ENCODE assay signal across 16 cellular contexts in the genomic region with DNA sequence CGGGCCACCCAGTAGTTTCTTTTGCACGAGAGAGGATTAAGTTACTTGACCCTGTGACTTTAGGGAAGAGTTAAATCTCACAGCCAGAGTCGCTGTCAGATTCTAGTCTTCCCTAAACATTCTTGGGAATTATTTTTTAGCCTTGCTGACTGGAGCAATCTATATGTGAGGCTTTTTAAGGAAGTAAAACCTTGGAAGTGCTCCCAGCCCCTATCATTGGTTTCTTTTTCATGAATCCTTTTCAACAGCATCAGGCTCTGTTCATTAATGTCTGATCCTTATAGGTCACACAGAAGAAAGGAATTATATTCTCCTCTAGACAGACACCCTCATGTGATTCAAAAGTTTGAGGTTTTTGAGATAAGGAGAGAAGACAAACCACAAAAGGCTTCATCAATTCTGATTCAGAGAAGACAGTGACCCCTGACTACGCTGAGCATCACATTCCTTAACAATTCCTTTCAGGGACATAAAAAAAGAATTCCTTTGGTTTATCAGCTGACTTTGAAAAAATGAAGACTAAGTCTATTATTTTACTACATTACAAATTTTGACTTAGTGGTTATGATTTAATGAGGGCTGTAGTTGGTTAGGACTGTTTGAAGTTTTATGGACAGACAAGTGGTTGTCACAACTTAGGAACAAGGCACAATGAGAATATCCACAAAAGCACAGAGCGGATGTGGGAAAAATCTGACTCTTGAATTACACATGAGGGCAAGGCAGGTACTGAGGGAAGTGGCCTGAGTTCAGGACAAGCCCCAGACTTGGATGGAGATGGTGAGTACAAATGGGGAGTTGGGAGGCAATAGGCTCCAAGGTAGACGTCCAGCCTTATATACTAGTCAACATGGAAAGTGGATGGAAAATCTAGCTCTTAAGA.
DNase-seq lines count a peak whose midpoint lies in the region; ATAC-seq and TF ChIP-seq lines count a peak whose summit lies in the region.
"Had no signal": no experiment of that assay in that cellular context is flagged by ENCODE, and none has a peak within 500 bp of the region (broad histone marks: within the 10 kb centered on the region; RNA-seq: fewer than 3 reads in every experiment).

No MANE protein-coding gene starts in this region.

- no peak overlapping the region for H3K4me3 Mint-ChIP-seq in stimulated activated memory B cell treated with anti-CD40 and anti-IgM and Interleukin-4, amounts not matched to agents 10 μg/mL and 1 μg/mL and 100 μg/mL, for 72 hours
- H3K4me3 Mint-ChIP-seq: B cell, IgD-negative memory B cell had no signal

- H3K9me3 ChIP-seq in AG04450 (ENCODE audit: control insufficient read depth, insufficient read depth, low read length) (no peaks in the 10 kb centered on the region), HUES48 (ENCODE audit: control insufficient read depth, insufficient read depth, low read length) (no peaks in the 10 kb centered on the region)
- H3K9me3 ChIP-seq: Peyer's patch, prostate gland, suprapubic skin had no signal

- no peak for ATAC-seq in stimulated activated memory B cell treated with anti-CD40 and anti-IgM and Interleukin-4, amounts not matched to agents 10 μg/mL and 1 μg/mL and 100 μg/mL, for 72 hours
- ATAC-seq: left ventricle myocardium superior had no signal

- H3K36me3 ChIP-seq in HUES48 (ENCODE audit: control insufficient read depth, insufficient read depth, low read length): no peaks in the 10 kb centered on the region
- no peaks in the 10 kb centered on the region for H3K36me3 ChIP-seq in brain microvascular endothelial cell (replicated peaks)
- H3K36me3 ChIP-seq: cardiac muscle cell, Peyer's patch, prostate gland, suprapubic skin had no signal

- no peaks in the 10 kb centered on the region for H3K27me3 Mint-ChIP-seq in stimulated activated memory B cell treated with anti-CD40 and anti-IgM and Interleukin-4, amounts not matched to agents 10 μg/mL and 1 μg/mL and 100 μg/mL, for 72 hours
- H3K27me3 Mint-ChIP-seq: IgD-negative memory B cell had no signal

- peaks cover 12% of the 10 kb centered on the region; the same call in 1 of the 2 replicates for H3K4me1 ChIP-seq in HUES48 (ENCODE audit: control insufficient read depth, insufficient read depth, low read length)
- H3K4me1 ChIP-seq: prostate gland had no signal

- CTCF ChIA-PET in AG04450 (lab: Charles Lee): no interaction called here

- no peaks in the 10 kb centered on the region for H3K9me3 Mint-ChIP-seq in stimulated activated memory B cell treated with anti-CD40 and anti-IgM and Interleukin-4, amounts not matched to agents 10 μg/mL and 1 μg/mL and 100 μg/mL, for 72 hours
- H3K9me3 Mint-ChIP-seq: IgD-negative memory B cell had no signal

- no peak overlapping the region for H3K27ac ChIP-seq in AG04450 (ENCODE audit: low read depth, low read length)
- H3K27ac ChIP-seq in HUES48 (ENCODE audit: low read depth, low read length): peak overlapping the region; percentile 21
- peak overlapping the region; percentile 80 for H3K27ac ChIP-seq in brain microvascular endothelial cell
- H3K27ac ChIP-seq: cardiac muscle cell, Peyer's patch, prostate gland, suprapubic skin had no signal

- POLR2A ChIA-PET in AG04450 (lab: Yijun Ruan, JAX): interaction anchor here (0.7 kb wide), 1 partner anchor 41 kb away, joined by 3 read pairs; no protein-coding TSS in a partner anchor

- H3K36me3 Mint-ChIP-seq in stimulated activated memory B cell treated with anti-CD40 and anti-IgM and Interleukin-4, amounts not matched to agents 10 μg/mL and 1 μg/mL and 100 μg/mL, for 72 hours: no peaks in the 10 kb centered on the region

- peaks cover 4% of the 10 kb centered on the region for H3K4me1 Mint-ChIP-seq in stimulated activated memory B cell treated with anti-CD40 and anti-IgM and Interleukin-4, amounts not matched to agents 10 μg/mL and 1 μg/mL and 100 μg/mL, for 72 hours
- H3K4me1 Mint-ChIP-seq: B cell had no signal

- TF ChIP-seq CTCF in AG04450 (IDR thresholded peaks at IDR 0.05; ENCODE audit: low read depth, low read length) (no peak), brain microvascular endothelial cell (IDR thresholded peaks at IDR 0.05; ENCODE audit: low read depth, low read length, missing control alignments) (no peak)

- no peak overlapping the region for H3K27ac Mint-ChIP-seq in stimulated activated memory B cell treated with anti-CD40 and anti-IgM and Interleukin-4, amounts not matched to agents 10 μg/mL and 1 μg/mL and 100 μg/mL, for 72 hours
- H3K27ac Mint-ChIP-seq: B cell, IgD-negative memory B cell had no signal

- no peak for DNase-seq in AG04450 (ENCODE audit: low read depth, low spot score)
- DNase-seq in brain microvascular endothelial cell: peak; percentile 86
- DNase-seq in myocyte (ENCODE audit: low read depth): peak; percentile 40
- DNase-seq in head of caudate nucleus: no peak
- DNase-seq in NCI-H446 treated with DMSO at 0.1 percent for 48 hours (lab: John Stamatoyannopoulos, UW): no peak
- no peak for DNase-seq in NCI-H748 treated with DMSO at 0.1 percent for 48 hours (lab: John Stamatoyannopoulos, UW)
- DNase-seq: left ventricle myocardium superior, NCI-H2029, Peyer's patch had no signal

- no peaks in the 10 kb centered on the region for H3K27me3 ChIP-seq in AG04450 (ENCODE audit: control insufficient read depth, insufficient read depth, low read length)
- H3K27me3 ChIP-seq in HUES48 (ENCODE audit: control insufficient read depth, insufficient read depth, low read length): no peaks in the 10 kb centered on the region
- no peaks in the 10 kb centered on the region for H3K27me3 ChIP-seq in brain microvascular endothelial cell (replicated peaks)
- H3K27me3 ChIP-seq: cardiac muscle cell, Peyer's patch, suprapubic skin had no signal

- no peak overlapping the region for H3K9ac ChIP-seq in HUES48 (ENCODE audit: low read depth, low read length)

- peak overlapping the region; percentile 1; the same call in 1 of the 2 replicates for H3K4me3 ChIP-seq in AG04450 (ENCODE audit: low read depth, low read length)
- H3K4me3 ChIP-seq in HUES48 (ENCODE audit: low read depth, low read length): no peak overlapping the region
- no peak overlapping the region for H3K4me3 ChIP-seq in brain microvascular endothelial cell (ENCODE audit: low read depth, low read length)
- H3K4me3 ChIP-seq: cardiac muscle cell, Peyer's patch, prostate gland, suprapubic skin had no signal

- intact Hi-C loops in head of caudate nucleus (cut with DNase I): no loop called here

- in situ Hi-C loops in brain microvascular endothelial cell (cut with HindIII; ENCODE audit: low pct_ligation_motif_present, low sequenced_read_pairs): no loop called here

Comparison
In these comparisons a context has a peak if more than half of its experiments do, and no peak if none do; other contexts are left out.
1. DNase-seq: peak in brain microvascular endothelial cell (single experiment) and myocyte (single experiment); none in AG04450 (single experiment), head of caudate nucleus (0 of 42), NCI-H446 treated with DMSO at 0.1 percent for 48 hours (single experiment) and NCI-H748 treated with DMSO at 0.1 percent for 48 hours (single experiment).